Comparison of ENCODE assay signal across 1 cellular context in the genomic region with DNA sequence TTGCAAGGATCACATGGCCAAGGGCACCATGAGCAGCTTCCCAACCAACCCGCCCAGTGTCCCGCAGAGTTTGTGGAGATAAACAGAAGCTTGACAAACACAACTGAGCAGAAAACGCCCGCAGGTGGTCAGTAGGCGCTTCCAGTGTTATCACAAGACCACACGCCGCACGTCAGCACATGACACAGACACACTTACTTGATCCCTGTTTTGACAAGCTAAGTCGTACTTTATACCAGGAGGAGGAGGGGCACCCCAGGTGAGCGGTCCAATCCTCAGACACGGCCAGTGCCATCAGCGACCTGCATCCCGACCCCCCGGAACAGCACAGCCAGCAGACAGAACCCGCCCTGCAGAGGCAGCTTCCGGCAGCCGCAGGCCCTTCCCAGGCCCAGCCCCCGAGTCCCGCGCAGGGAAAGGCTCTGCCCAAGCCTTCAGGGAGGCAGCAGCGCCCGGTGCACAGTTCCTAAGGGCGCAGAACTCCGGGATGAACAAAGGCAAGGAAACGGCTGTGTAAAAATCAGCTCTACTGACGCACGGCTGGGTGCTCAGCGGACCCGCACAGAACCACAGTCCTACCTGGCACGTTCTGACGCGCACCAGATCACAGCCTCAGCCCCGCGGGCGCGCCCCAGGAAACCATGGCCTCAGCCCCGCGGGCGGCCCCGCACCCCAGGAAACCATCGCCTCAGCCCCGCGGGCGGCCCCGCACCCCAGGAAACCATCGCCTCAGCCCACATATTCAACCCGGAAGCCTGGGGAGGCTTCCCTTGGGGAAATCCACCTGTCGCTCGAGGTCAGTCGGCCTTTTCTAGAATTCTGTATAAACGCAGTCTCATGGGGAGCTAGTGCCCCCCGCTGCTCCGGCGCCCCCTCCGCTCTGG.
TF ChIP-seq lines count a peak whose summit lies in the region.

No MANE protein-coding gene starts in this region.

TF ChIP-seq in GM12878, 131 proteins besides CTCF, POLR2A, EP300 and RAD21:
- TF ChIP-seq ZNF24 (IDR thresholded peaks at IDR 0.05) (no peak), NFIC (IDR thresholded peaks at IDR 0.05; ENCODE audit: low read depth, low read length) (no peak; the same call in 1 of the 2 replicates), SREBF1 (IDR thresholded peaks at IDR 0.05; ENCODE audit: low read length) (no peak), BHLHE40 (IDR thresholded peaks at IDR 0.05; ENCODE audit: borderline replicate concordance in 1 of 2, low read depth in 2 of 2, low read length in 1 of 2) (peak; percentile 49 to 82; a peak in 3 of 4 replicates), IKZF2 (IDR thresholded peaks at IDR 0.05) (no peak), SMAD5 (IDR thresholded peaks at IDR 0.05; ENCODE audit: low read depth) (no peak), ZNF207 (IDR thresholded peaks at IDR 0.05; ENCODE audit: borderline replicate concordance) (no peak), NFXL1 (IDR thresholded peaks at IDR 0.05; ENCODE audit: borderline replicate concordance) (no peak), RBBP5 (conservative IDR thresholded peaks at IDR 0.05) (no peak), SP1 (IDR thresholded peaks at IDR 0.05; ENCODE audit: low read depth, low read length) (peak; percentile 31), IKZF1 (conservative IDR thresholded peaks at IDR 0.05) (peak; percentile 57), CBX5 (IDR thresholded peaks at IDR 0.05; ENCODE audit: low read depth) (no peak), NR2C1 (IDR thresholded peaks at IDR 0.05) (no peak), HDAC6 (IDR thresholded peaks at IDR 0.05; ENCODE audit: unreplicated experiment) (no peak), SMAD1 (IDR thresholded peaks at IDR 0.05; ENCODE audit: low read depth, partially characterized antibody) (no peak), NR2F1 (conservative IDR thresholded peaks at IDR 0.05) (peak; percentile 51), CREM (IDR thresholded peaks at IDR 0.05; ENCODE audit: low read depth) (peak; percentile 29; the same call in 1 of the 2 replicates), JUND (IDR thresholded peaks at IDR 0.05; ENCODE audit: low read depth, low read length) (no peak), KLF5 (IDR thresholded peaks at IDR 0.05; ENCODE audit: partially characterized antibody) (no peak), STAT3 (IDR thresholded peaks at IDR 0.05; ENCODE audit: low read depth, low read length) (no peak), RB1 (IDR thresholded peaks at IDR 0.05; ENCODE audit: borderline replicate concordance) (no peak), TCF3 (IDR thresholded peaks at IDR 0.05; ENCODE audit: borderline replicate concordance, insufficient read depth, low read depth, low read length) (0 out of 2 replicates have a peak, but pooled peaks have one; percentile 50), BRCA1 (IDR thresholded peaks at IDR 0.05; ENCODE audit: low read depth, low read length) (no peak), SPI1 (IDR thresholded peaks at IDR 0.05; ENCODE audit: borderline replicate concordance, insufficient read depth, low read depth, low read length) (no peak), GATAD2B (conservative IDR thresholded peaks at IDR 0.05; ENCODE audit: low read depth) (0 out of 2 replicates have a peak, but pooled peaks have one; percentile 11), ETV6 (conservative IDR thresholded peaks at IDR 0.05 in 1 of 2, IDR thresholded peaks at IDR 0.05 in 1 of 2; ENCODE audit: borderline replicate concordance in 1 of 2, low read depth in 1 of 2) (no peak), CHD1 (IDR thresholded peaks at IDR 0.05; ENCODE audit: low read depth, low read length) (no peak), EGR1 (IDR thresholded peaks at IDR 0.05; ENCODE audit: borderline replicate concordance in 1 of 2, low read depth in 2 of 2, low read length in 2 of 2) (peak in 1 of 2 experiments; percentile 36; a peak in 1 of 3 replicates), TBL1XR1 (IDR thresholded peaks at IDR 0.05; ENCODE audit: low read depth, low read length) (0 out of 2 replicates have a peak, but pooled peaks have one; percentile 67), TAF1 (IDR thresholded peaks at IDR 0.05; ENCODE audit: borderline replicate concordance, low read depth, low read length) (no peak), MYC (IDR thresholded peaks at IDR 0.05; ENCODE audit: insufficient read depth, insufficient read length, insufficient replicate concordance, low read length, severe bottlenecking) (no peak), TCF7 (IDR thresholded peaks at IDR 0.05; ENCODE audit: borderline replicate concordance) (no peak), CHD2 (IDR thresholded peaks at IDR 0.05; ENCODE audit: borderline replicate concordance, low read depth, low read length) (peak; percentile 57; the same call in 1 of the 2 replicates), EED (IDR thresholded peaks at IDR 0.05; ENCODE audit: low read depth) (no peak), KDM1A (IDR thresholded peaks at IDR 0.05; ENCODE audit: borderline replicate concordance) (no peak), YY1 (IDR thresholded peaks at IDR 0.05; ENCODE audit: low read depth, low read length) (peak; percentile 51; the same call in 1 of the 2 replicates), TCF12 (IDR thresholded peaks at IDR 0.05; ENCODE audit: low read depth, low read length) (peak; percentile 55; the same call in 1 of the 2 replicates), RUNX3 (IDR thresholded peaks at IDR 0.05; ENCODE audit: low read length) (peak; percentile 82), POU2F2 (IDR thresholded peaks at IDR 0.05; ENCODE audit: borderline replicate concordance, low read depth, low read length) (no peak), RELA (IDR thresholded peaks at IDR 0.05; ENCODE audit: borderline replicate concordance, partially characterized antibody) (no peak), NRF1 (conservative IDR thresholded peaks at IDR 0.05; ENCODE audit: low read depth, low read length) (no peak)
- TF ChIP-seq, protein P1, sequence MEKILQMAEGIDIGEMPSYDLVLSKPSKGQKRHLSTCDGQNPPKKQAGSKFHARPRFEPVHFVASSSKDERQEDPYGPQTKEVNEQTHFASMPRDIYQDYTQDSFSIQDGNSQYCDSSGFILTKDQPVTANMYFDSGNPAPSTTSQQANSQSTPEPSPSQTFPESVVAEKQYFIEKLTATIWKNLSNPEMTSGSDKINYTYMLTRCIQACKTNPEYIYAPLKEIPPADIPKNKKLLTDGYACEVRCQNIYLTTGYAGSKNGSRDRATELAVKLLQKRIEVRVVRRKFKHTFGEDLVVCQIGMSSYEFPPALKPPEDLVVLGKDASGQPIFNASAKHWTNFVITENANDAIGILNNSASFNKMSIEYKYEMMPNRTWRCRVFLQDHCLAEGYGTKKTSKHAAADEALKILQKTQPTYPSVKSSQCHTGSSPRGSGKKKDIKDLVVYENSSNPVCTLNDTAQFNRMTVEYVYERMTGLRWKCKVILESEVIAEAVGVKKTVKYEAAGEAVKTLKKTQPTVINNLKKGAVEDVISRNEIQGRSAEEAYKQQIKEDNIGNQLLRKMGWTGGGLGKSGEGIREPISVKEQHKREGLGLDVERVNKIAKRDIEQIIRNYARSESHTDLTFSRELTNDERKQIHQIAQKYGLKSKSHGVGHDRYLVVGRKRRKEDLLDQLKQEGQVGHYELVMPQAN (conservative IDR thresholded peaks at IDR 0.05), result no peak
- TF ChIP-seq, protein P2, sequence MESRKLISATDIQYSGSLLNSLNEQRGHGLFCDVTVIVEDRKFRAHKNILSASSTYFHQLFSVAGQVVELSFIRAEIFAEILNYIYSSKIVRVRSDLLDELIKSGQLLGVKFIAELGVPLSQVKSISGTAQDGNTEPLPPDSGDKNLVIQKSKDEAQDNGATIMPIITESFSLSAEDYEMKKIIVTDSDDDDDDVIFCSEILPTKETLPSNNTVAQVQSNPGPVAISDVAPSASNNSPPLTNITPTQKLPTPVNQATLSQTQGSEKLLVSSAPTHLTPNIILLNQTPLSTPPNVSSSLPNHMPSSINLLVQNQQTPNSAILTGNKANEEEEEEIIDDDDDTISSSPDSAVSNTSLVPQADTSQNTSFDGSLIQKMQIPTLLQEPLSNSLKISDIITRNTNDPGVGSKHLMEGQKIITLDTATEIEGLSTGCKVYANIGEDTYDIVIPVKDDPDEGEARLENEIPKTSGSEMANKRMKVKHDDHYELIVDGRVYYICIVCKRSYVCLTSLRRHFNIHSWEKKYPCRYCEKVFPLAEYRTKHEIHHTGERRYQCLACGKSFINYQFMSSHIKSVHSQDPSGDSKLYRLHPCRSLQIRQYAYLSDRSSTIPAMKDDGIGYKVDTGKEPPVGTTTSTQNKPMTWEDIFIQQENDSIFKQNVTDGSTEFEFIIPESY (IDR thresholded peaks at IDR 0.05), result no peak
- TF ChIP-seq, protein P3, sequence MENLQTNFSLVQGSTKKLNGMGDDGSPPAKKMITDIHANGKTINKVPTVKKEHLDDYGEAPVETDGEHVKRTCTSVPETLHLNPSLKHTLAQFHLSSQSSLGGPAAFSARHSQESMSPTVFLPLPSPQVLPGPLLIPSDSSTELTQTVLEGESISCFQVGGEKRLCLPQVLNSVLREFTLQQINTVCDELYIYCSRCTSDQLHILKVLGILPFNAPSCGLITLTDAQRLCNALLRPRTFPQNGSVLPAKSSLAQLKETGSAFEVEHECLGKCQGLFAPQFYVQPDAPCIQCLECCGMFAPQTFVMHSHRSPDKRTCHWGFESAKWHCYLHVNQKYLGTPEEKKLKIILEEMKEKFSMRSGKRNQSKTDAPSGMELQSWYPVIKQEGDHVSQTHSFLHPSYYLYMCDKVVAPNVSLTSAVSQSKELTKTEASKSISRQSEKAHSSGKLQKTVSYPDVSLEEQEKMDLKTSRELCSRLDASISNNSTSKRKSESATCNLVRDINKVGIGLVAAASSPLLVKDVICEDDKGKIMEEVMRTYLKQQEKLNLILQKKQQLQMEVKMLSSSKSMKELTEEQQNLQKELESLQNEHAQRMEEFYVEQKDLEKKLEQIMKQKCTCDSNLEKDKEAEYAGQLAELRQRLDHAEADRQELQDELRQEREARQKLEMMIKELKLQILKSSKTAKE (IDR thresholded peaks at IDR 0.05; ENCODE audit: low read depth, poor library complexity, severe bottlenecking), result no peak
- TF ChIP-seq, protein P4, sequence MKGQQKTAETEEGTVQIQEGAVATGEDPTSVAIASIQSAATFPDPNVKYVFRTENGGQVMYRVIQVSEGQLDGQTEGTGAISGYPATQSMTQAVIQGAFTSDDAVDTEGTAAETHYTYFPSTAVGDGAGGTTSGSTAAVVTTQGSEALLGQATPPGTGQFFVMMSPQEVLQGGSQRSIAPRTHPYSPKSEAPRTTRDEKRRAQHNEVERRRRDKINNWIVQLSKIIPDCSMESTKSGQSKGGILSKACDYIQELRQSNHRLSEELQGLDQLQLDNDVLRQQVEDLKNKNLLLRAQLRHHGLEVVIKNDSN (IDR thresholded peaks at IDR 0.05; ENCODE audit: borderline replicate concordance, extremely low read length, insufficient read depth, low read depth, low read length), result no peak
- TF ChIP-seq, protein P5, sequence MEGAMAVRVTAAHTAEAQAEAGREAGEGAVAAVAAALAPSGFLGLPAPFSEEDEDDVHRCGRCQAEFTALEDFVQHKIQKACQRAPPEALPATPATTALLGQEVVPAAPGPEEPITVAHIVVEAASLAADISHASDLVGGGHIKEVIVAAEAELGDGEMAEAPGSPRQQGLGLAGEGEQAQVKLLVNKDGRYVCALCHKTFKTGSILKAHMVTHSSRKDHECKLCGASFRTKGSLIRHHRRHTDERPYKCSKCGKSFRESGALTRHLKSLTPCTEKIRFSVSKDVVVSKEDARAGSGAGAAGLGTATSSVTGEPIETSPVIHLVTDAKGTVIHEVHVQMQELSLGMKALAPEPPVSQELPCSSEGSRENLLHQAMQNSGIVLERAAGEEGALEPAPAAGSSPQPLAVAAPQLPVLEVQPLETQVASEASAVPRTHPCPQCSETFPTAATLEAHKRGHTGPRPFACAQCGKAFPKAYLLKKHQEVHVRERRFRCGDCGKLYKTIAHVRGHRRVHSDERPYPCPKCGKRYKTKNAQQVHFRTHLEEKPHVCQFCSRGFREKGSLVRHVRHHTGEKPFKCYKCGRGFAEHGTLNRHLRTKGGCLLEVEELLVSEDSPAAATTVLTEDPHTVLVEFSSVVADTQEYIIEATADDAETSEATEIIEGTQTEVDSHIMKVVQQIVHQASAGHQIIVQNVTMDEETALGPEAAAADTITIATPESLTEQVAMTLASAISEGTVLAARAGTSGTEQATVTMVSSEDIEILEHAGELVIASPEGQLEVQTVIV (IDR thresholded peaks at IDR 0.05; ENCODE audit: borderline replicate concordance, partially characterized antibody), result no peak
- TF ChIP-seq, protein P6, sequence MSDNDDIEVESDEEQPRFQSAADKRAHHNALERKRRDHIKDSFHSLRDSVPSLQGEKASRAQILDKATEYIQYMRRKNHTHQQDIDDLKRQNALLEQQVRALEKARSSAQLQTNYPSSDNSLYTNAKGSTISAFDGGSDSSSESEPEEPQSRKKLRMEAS (IDR thresholded peaks at IDR 0.05; ENCODE audit: low read depth, low read length), result no peak
